In genomic region chr19:17379221-17379631, GRCh38 we compare ENCODE assay signal across 23 cellular contexts. TPM values are rescaled to one million over a fixed set of nuclear protein-coding genes. Genes with fewer than 3 reads are reported as not detected.
DNase-seq lines count a peak whose midpoint lies in the region; ATAC-seq and TF ChIP-seq lines count a peak whose summit lies in the region.
"Had no signal": no experiment of that assay in that cellular context is flagged by ENCODE, and none has a peak within 500 bp of the region (broad histone marks: within the 10 kb centered on the region; RNA-seq: fewer than 3 reads in every experiment).

No MANE protein-coding gene starts in this region.

- H3K4me3 Mint-ChIP-seq in endodermal cell (no peak overlapping the region), nephron progenitor cell (peak overlapping the region; percentile 32)
- H3K4me3 Mint-ChIP-seq: activated CD4-positive, alpha-beta T cell treated with anti-CD3 and anti-CD28 coated beads, Interleukin-2, amount 10 ng/mL, durations not matched to agents 24 days and 14 days; CD8-positive, alpha-beta T cell had no signal

- 46 to 72% methylated on average over 7 to 14 of the region's 14 CpGs for WGBS in endodermal cell (ENCODE audit: insufficient coverage in 1 of 2, insufficient read length in 1 of 2), 2 experiments
- 25% methylated on average over 14 of the region's 14 CpGs; no CpG with 5 or more reads in 1 of the 2 donors for WGBS in body of pancreas, 2 donors

- no peaks in the 10 kb centered on the region for H3K36me3 Mint-ChIP-seq in endodermal cell (ENCODE audit: low read depth)
- H3K36me3 Mint-ChIP-seq in nephron progenitor cell (ENCODE audit: low read depth), result peaks cover 8% of the 10 kb centered on the region
- H3K36me3 Mint-ChIP-seq: CD8-positive, alpha-beta T cell had no signal

- H3K4me3 ChIP-seq in BE2C (ENCODE audit: low read depth, low read length) (no peak overlapping the region), HUES48 (ENCODE audit: low read depth, low read length) (no peak overlapping the region), endodermal cell (ENCODE audit: low read length) (no peak overlapping the region), body of pancreas (no peak overlapping the region)
- H3K4me3 ChIP-seq: dorsolateral prefrontal cortex, heart right ventricle had no signal

- ATAC-seq in GM21529 (IDR thresholded peaks at IDR 0.05; ENCODE audit: unreplicated experiment), result no peak
- ATAC-seq in body of pancreas, result no peak
- ATAC-seq: CD8-positive, alpha-beta T cell; stimulated activated naive CD8-positive, alpha-beta T cell treated with anti-CD3 and anti-CD28 coated beads, Interleukin-15, Interleukin-2, amounts not matched to agents 100 U/mL and 50 U/mL, for 24 hours had no signal

- H3K9me3 Mint-ChIP-seq in endodermal cell (peaks cover 4% of the 10 kb centered on the region), nephron progenitor cell (peaks cover 11% of the 10 kb centered on the region)
- H3K9me3 Mint-ChIP-seq: activated CD4-positive, alpha-beta T cell treated with anti-CD3 and anti-CD28 coated beads, Interleukin-2, amount 10 ng/mL, durations not matched to agents 24 days and 14 days had no signal

- H3K36me3 ChIP-seq in BE2C (no peaks in the 10 kb centered on the region), HUES48 (ENCODE audit: control insufficient read depth, insufficient read depth, low read length) (no peaks in the 10 kb centered on the region), endodermal cell (ENCODE audit: control insufficient read depth, insufficient read depth, low read length) (no peaks in the 10 kb centered on the region), body of pancreas (replicated peaks in 1 of 2; ENCODE audit: insufficient read depth in 1 of 2, low read depth in 2 of 2) (no peaks in the 10 kb centered on the region)
- H3K36me3 ChIP-seq: heart right ventricle had no signal

- intact Hi-C loops in body of pancreas (cut with DNase I), result no loop called here

- H3K27ac ChIP-seq in HUES48 (ENCODE audit: low read depth, low read length), result peak overlapping the region; percentile 31
- H3K27ac ChIP-seq in endodermal cell (ENCODE audit: low read depth, low read length), result no peak overlapping the region
- no peak overlapping the region for H3K27ac ChIP-seq in body of pancreas
- H3K27ac ChIP-seq: dorsolateral prefrontal cortex, heart right ventricle, parathyroid adenoma had no signal

- DNase-seq in BE2C, result peak; percentile 24
- peak; percentile 63 for DNase-seq in endodermal cell
- DNase-seq in nephron progenitor cell, result peak; percentile 81
- DNase-seq in GM20000 (ENCODE audit: low spot score), result no peak
- DNase-seq in body of pancreas, result no peak
- DNase-seq in NCI-H2196 (lab: John Stamatoyannopoulos, UW; ENCODE audit: unreplicated experiment), result no peak
- DNase-seq: activated CD4-positive, alpha-beta T cell treated with anti-CD3 and anti-CD28 coated beads, Interleukin-2, amount 10 ng/mL, durations not matched to agents 24 days and 14 days; activated naive CD4-positive, alpha-beta T cell treated with anti-CD3 and anti-CD28 coated beads, Interleukin-2, amount 50 U/mL, for 16 hours; activated T-cell treated with anti-CD3 and anti-CD28 coated beads for 4 hours; CD8-positive, alpha-beta T cell; dorsolateral prefrontal cortex; heart right ventricle; Kasumi-1; NCI-H1436 treated with DMSO at 0.1 percent for 48 hours; NCI-H446 treated with DMSO at 0.1 percent for 48 hours; stimulated activated naive CD8-positive, alpha-beta T cell treated with anti-CD3 and anti-CD28 coated beads, Interleukin-15, Interleukin-2, amounts not matched to agents 100 U/mL and 50 U/mL, for 24 hours had no signal

- H3K4me1 Mint-ChIP-seq in endodermal cell (peaks cover 5% of the 10 kb centered on the region), nephron progenitor cell (peaks cover 60% of the 10 kb centered on the region)

- H3K27me3 Mint-ChIP-seq in endodermal cell (ENCODE audit: insufficient read depth) (peaks cover 2% of the 10 kb centered on the region), nephron progenitor cell (ENCODE audit: low read depth, poor library complexity) (peaks cover 3% of the 10 kb centered on the region)

- no peaks in the 10 kb centered on the region for H3K4me1 ChIP-seq in BE2C
- peaks cover 10% of the 10 kb centered on the region; the same call in 1 of the 2 replicates for H3K4me1 ChIP-seq in HUES48 (ENCODE audit: control insufficient read depth, insufficient read depth, low read length)
- H3K4me1 ChIP-seq in endodermal cell (ENCODE audit: control insufficient read depth, insufficient read depth, low read length), result no peaks in the 10 kb centered on the region
- H3K4me1 ChIP-seq in body of pancreas, result peaks cover 8% of the 10 kb centered on the region

- no peaks in the 10 kb centered on the region for H3K27me3 ChIP-seq in BE2C
- no peaks in the 10 kb centered on the region for H3K27me3 ChIP-seq in HUES48 (ENCODE audit: control insufficient read depth, insufficient read depth, low read length)
- H3K27me3 ChIP-seq in endodermal cell (ENCODE audit: control insufficient read depth, insufficient read depth, low read length, poor library complexity, severe bottlenecking), result no peaks in the 10 kb centered on the region
- H3K27me3 ChIP-seq in body of pancreas, result no peaks in the 10 kb centered on the region
- H3K27me3 ChIP-seq: dorsolateral prefrontal cortex had no signal

- H3K27ac Mint-ChIP-seq in endodermal cell, result no peak overlapping the region
- peak overlapping the region; percentile 86 for H3K27ac Mint-ChIP-seq in nephron progenitor cell
- H3K27ac Mint-ChIP-seq: activated CD4-positive, alpha-beta T cell treated with anti-CD3 and anti-CD28 coated beads, Interleukin-2, amount 10 ng/mL, durations not matched to agents 24 days and 14 days; CD8-positive, alpha-beta T cell had no signal

- no peak for TF ChIP-seq POLR2A in body of pancreas (IDR thresholded peaks at IDR 0.05)

- no peak for TF ChIP-seq CTCF in BE2C (IDR thresholded peaks at IDR 0.05; ENCODE audit: low read depth, low read length)
- no peak for TF ChIP-seq CTCF in endodermal cell (conservative IDR thresholded peaks at IDR 0.05)
- no peak for TF ChIP-seq CTCF in nephron progenitor cell (IDR thresholded peaks at IDR 0.05)
- TF ChIP-seq CTCF in GM20000 (IDR thresholded peaks at IDR 0.05; ENCODE audit: extremely low read depth, missing control alignments), result no peak
- TF ChIP-seq CTCF in body of pancreas (IDR thresholded peaks at IDR 0.05), result no peak

- H3K9ac ChIP-seq in HUES48 (ENCODE audit: low read depth, low read length) (no peak overlapping the region), endodermal cell (ENCODE audit: extremely low read depth, low read length, poor library complexity, severe bottlenecking) (no peak overlapping the region)
- H3K9ac ChIP-seq: parathyroid adenoma had no signal

- H3K9me3 ChIP-seq in BE2C (no peaks in the 10 kb centered on the region), HUES48 (ENCODE audit: control insufficient read depth, insufficient read depth, low read length) (no peaks in the 10 kb centered on the region), endodermal cell (ENCODE audit: control insufficient read depth, low read length) (no peaks in the 10 kb centered on the region), body of pancreas (no peaks in the 10 kb centered on the region)

RNA-seq across cellular contexts. Expression of gene PLVAP, which starts 2.1 kb away (rescaled TPM):
- not detected for polyA plus RNA-seq in BE2C (2012; ENCODE audit: insufficient read depth, insufficient read length, low read depth)
- total RNA-seq in endodermal cell (under 1 TPM in 1 of 2 donors, not detected in 1; 0.44 TPM), body of pancreas (10 to 100 TPM; 37.9 to 49.8 TPM)
- 0.85 TPM for polyA plus RNA-seq in endodermal cell (2013, experiment 1 of 2)
- 1.1 TPM for polyA plus RNA-seq in endodermal cell (2013, experiment 2 of 2)
- total RNA-seq: activated CD4-positive, alpha-beta T cell treated with anti-CD3 and anti-CD28 coated beads, Interleukin-2, amount 10 ng/mL, durations not matched to agents 24 days and 14 days; CD8-positive, alpha-beta T cell; Daoy; fibroblast of lung had no signal
- polyA plus RNA-seq: fibroblast of lung had no signal

RNA-seq across cellular contexts. Expression of gene CCDC194, which starts 14.8 kb away (rescaled TPM):
- not detected for polyA plus RNA-seq in BE2C (2012; ENCODE audit: insufficient read depth, insufficient read length, low read depth)
- 1 to 10 TPM; 2.0 to 3.4 TPM for total RNA-seq in endodermal cell
- 0.78 TPM for polyA plus RNA-seq in endodermal cell (2013, experiment 1 of 2)
- 0.83 TPM for polyA plus RNA-seq in endodermal cell (2013, experiment 2 of 2)
- total RNA-seq in body of pancreas, result not detected
- total RNA-seq: fibroblast of lung, kidney epithelial cell, urinary bladder had no signal
- polyA plus RNA-seq: fibroblast of lung, urinary bladder had no signal

RNA-seq across cellular contexts. Expression of gene BST2, which starts 26.2 kb away (rescaled TPM):
- 5.5 TPM for polyA plus RNA-seq in BE2C (2012; ENCODE audit: insufficient read depth, insufficient read length, low read depth)
- total RNA-seq in endodermal cell (100 to 1,000 TPM in 1 of 2 donors, 10 to 100 TPM in 1; 50.8 to 147 TPM), body of pancreas (10 to 100 TPM; 34.3 to 43.6 TPM)
- 73.3 TPM for polyA plus RNA-seq in endodermal cell (2013, experiment 1 of 2)
- 80.2 TPM for polyA plus RNA-seq in endodermal cell (2013, experiment 2 of 2)

RNA-seq across cellular contexts. Expression of gene MVB12A, which starts 40.6 kb away (rescaled TPM):
- polyA plus RNA-seq in BE2C (2012; ENCODE audit: insufficient read depth, insufficient read length, low read depth), result 208 TPM
- total RNA-seq in endodermal cell, result 10 to 100 TPM; 63.1 to 64.8 TPM
- polyA plus RNA-seq in endodermal cell (2013, experiment 1 of 2), result 58.8 TPM
- 56.2 TPM for polyA plus RNA-seq in endodermal cell (2013, experiment 2 of 2)
- total RNA-seq in body of pancreas, result 10 to 100 TPM; 33.3 to 34.8 TPM

RNA-seq across cellular contexts. Expression of gene GTPBP3, which starts 41.9 kb away (rescaled TPM):
- polyA plus RNA-seq in BE2C (2012; ENCODE audit: insufficient read depth, insufficient read length, low read depth), result 64.2 TPM
- total RNA-seq in endodermal cell (10 to 100 TPM; 48.7 to 55.7 TPM), body of pancreas (100 to 1,000 TPM in 1 of 2 donors, 10 to 100 TPM in 1; 13.7 to 127 TPM)
- polyA plus RNA-seq in endodermal cell (2013, experiment 1 of 2), result 34.1 TPM
- polyA plus RNA-seq in endodermal cell (2013, experiment 2 of 2), result 33.4 TPM

Comparison
In these comparisons a context has a peak if more than half of its experiments do, and no peak if none do; other contexts are left out.
1. DNase-seq: peak in BE2C (single experiment), endodermal cell (single experiment) and nephron progenitor cell (single experiment); none in GM20000 (single experiment), body of pancreas (0 of 4) and NCI-H2196 (single experiment).
2. RNA of gene PLVAP, which starts 2.1 kb away (total RNA-seq): 37.9 to 49.8 TPM in body of pancreas; 0.44 TPM in endodermal cell; every median in the first group is over 10 times any median in the second.